In genomic region chr15:89024418-89024817, GRCh38 we compare ENCODE assay signal across 25 cellular contexts.
DNase-seq lines count a peak whose midpoint lies in the region; ATAC-seq, FAIRE-seq and TF ChIP-seq lines count a peak whose summit lies in the region.
"Had no signal": no experiment of that assay in that cellular context is flagged by ENCODE, and none has a peak within 500 bp of the region (broad histone marks: within the 10 kb centered on the region; RNA-seq: fewer than 3 reads in every experiment).

No MANE protein-coding gene starts in this region.

- CTCF ChIA-PET in A549 (lab: Yijun Ruan, JAX), result interaction anchor here (0.8 to 17.7 kb wide), 8 partner anchors 9 to 151 kb away, joined by 3 to 319 read pairs (median 12); partner anchors contain the start of gene MFGE8

- peak; percentile 54 for FAIRE-seq in A549 (lab: Jason Lieb, UNC)
- FAIRE-seq: GM12878, GM19239 had no signal

- no peak overlapping the region for H3K4me2 ChIP-seq in A549
- H3K4me2 ChIP-seq: BLaER1 had no signal

- H3K9me3 ChIP-seq in A549, result no peaks in the 10 kb centered on the region
- no peaks in the 10 kb centered on the region for H3K9me3 ChIP-seq in ascending aorta
- H3K9me3 ChIP-seq in tibial artery, result no peaks in the 10 kb centered on the region
- H3K9me3 ChIP-seq: BE2C had no signal

- POLR2A ChIA-PET in A549 (lab: Yijun Ruan, JAX), result no interaction called here

- TF ChIP-seq CTCF in A549 (IDR thresholded peaks at IDR 0.05) (no peak), ascending aorta (IDR thresholded peaks at IDR 0.05) (no peak), coronary artery (IDR thresholded peaks at IDR 0.05) (no peak), tibial artery (IDR thresholded peaks at IDR 0.05) (no peak)

- no peaks in the 10 kb centered on the region for H3K27me3 ChIP-seq in ascending aorta
- no peaks in the 10 kb centered on the region for H3K27me3 ChIP-seq in tibial artery
- H3K27me3 ChIP-seq: BE2C, BLaER1 had no signal

- WGBS in A549 (ENCODE audit: missing lambda C conversion rate), result 48% methylated on average over 2 of the region's 2 CpGs

- intact Hi-C loops in ascending aorta (cut with DNase I) (no loop called here), tibial artery (cut with DNase I; ENCODE audit: low total_unique reads) (no loop called here)

- no peak for TF ChIP-seq POLR2A in A549 (IDR thresholded peaks at IDR 0.05; ENCODE audit: low read length)

- TF ChIP-seq EP300 in A549 (IDR thresholded peaks at IDR 0.05), result no peak

- H3K27ac ChIP-seq in A549, result no peak overlapping the region
- peak overlapping the region; percentile 93 to 95 for H3K27ac ChIP-seq in ascending aorta
- peak overlapping the region; percentile 5 to 54 for H3K27ac ChIP-seq in coronary artery
- H3K27ac ChIP-seq in tibial artery, result peak overlapping the region; percentile 90 to 95
- H3K27ac ChIP-seq: 22Rv1, BLaER1 had no signal

- H3K4me3 ChIP-seq in A549 (no peak overlapping the region), ascending aorta (no peak overlapping the region), coronary artery (no peak overlapping the region), tibial artery (no peak overlapping the region)
- H3K4me3 ChIP-seq: BLaER1, GM12878 had no signal

- H3K36me3 ChIP-seq in ascending aorta (no peaks in the 10 kb centered on the region), tibial artery (no peaks in the 10 kb centered on the region)
- H3K36me3 ChIP-seq: BE2C, BLaER1 had no signal

- DNase-seq in A549 (ENCODE audit: low read depth in 1 of 2, low spot score in 1 of 2), result no peak
- no peak for DNase-seq in ascending aorta (ENCODE audit: low spot score in 2 of 2)
- DNase-seq in coronary artery (ENCODE audit: low spot score), result no peak
- DNase-seq in tibial artery, result no peak
- no peak for DNase-seq in putamen (ENCODE audit: low spot score)
- no peak for DNase-seq in SHP77 (lab: John Stamatoyannopoulos, UW)
- DNase-seq in islet precursor cell, result no peak
- DNase-seq: ACHN; BE2C; C1 segment of cervical spinal cord; CD4-positive, alpha-beta memory T cell; CD4-positive, CD25-positive, alpha-beta regulatory T cell; CD8-positive, alpha-beta memory T cell; COR-L47; DMS 273 treated with DMSO at 0.1 percent for 48 hours; DMS153; DMS53; DMS79; DND-41; EL; GDM1 had no signal

- ATAC-seq in A549, result no peak
- ATAC-seq: GM12878 had no signal

- H3K4me1 ChIP-seq in A549, result no peaks in the 10 kb centered on the region
- H3K4me1 ChIP-seq in ascending aorta, result peaks cover 14 to 37% of the 10 kb centered on the region in 2 donors
- peaks cover 0 to 63% (median 41%) of the 10 kb centered on the region in 4 donors for H3K4me1 ChIP-seq in tibial artery
- H3K4me1 ChIP-seq: BE2C had no signal

- no peak for TF ChIP-seq RAD21 in A549 (conservative IDR thresholded peaks at IDR 0.05 in 1 of 2, IDR thresholded peaks at IDR 0.05 in 1 of 2)

TF ChIP-seq in A549, 52 proteins besides CTCF, POLR2A, EP300 and RAD21:
- TF ChIP-seq RARB (CRISPR knock-in tag; IDR thresholded peaks at IDR 0.05) (no peak), KDM1A (IDR thresholded peaks at IDR 0.05; ENCODE audit: low read depth) (no peak), CBX8 (IDR thresholded peaks at IDR 0.05) (no peak), ZNF302 (CRISPR knock-in tag; IDR thresholded peaks at IDR 0.05) (no peak), HEYL (CRISPR knock-in tag; IDR thresholded peaks at IDR 0.05) (no peak), ESRRA (IDR thresholded peaks at IDR 0.05; ENCODE audit: borderline replicate concordance, low read length) (no peak), MAFK (IDR thresholded peaks at IDR 0.05; ENCODE audit: partially characterized antibody) (no peak), JUN (IDR thresholded peaks at IDR 0.05) (no peak), FOSL2 (IDR thresholded peaks at IDR 0.05) (no peak), FOSL2 (CRISPR knock-in tag; IDR thresholded peaks at IDR 0.05) (no peak), TFCP2L1 (CRISPR knock-in tag; IDR thresholded peaks at IDR 0.05) (no peak), HES2 (IDR thresholded peaks at IDR 0.05) (no peak), ATOH8 (CRISPR knock-in tag; IDR thresholded peaks at IDR 0.05; ENCODE audit: low read depth) (no peak), HMGXB4 (CRISPR knock-in tag; IDR thresholded peaks at IDR 0.05; ENCODE audit: borderline replicate concordance) (no peak), HOXB13 (CRISPR knock-in tag; IDR thresholded peaks at IDR 0.05; ENCODE audit: low read depth) (no peak), RFX5 (IDR thresholded peaks at IDR 0.05) (no peak), CHD2 (IDR thresholded peaks at IDR 0.05; ENCODE audit: low read length, partially characterized antibody) (no peak), FOSB (CRISPR knock-in tag; IDR thresholded peaks at IDR 0.05) (no peak), RCOR1 (IDR thresholded peaks at IDR 0.05; ENCODE audit: low read depth, low read length) (no peak), TP53 (CRISPR knock-in tag; IDR thresholded peaks at IDR 0.05) (no peak)
TF ChIP-seq in A549: peak in this region for 0.

Comparison
In these comparisons a context has a peak if more than half of its experiments do, and no peak if none do; other contexts are left out.
1. H3K27ac ChIP-seq: peak in ascending aorta (2 of 2), coronary artery (2 of 2) and tibial artery (2 of 2); none in A549 (0 of 2).